12 cellular contexts compared by ENCODE assay signal in genomic region chr3:25156526-25157075, GRCh38.
DNase-seq lines count a peak whose midpoint lies in the region; ATAC-seq and TF ChIP-seq lines count a peak whose summit lies in the region.
"Had no signal": no experiment of that assay in that cellular context is flagged by ENCODE, and none has a peak within 500 bp of the region (broad histone marks: within the 10 kb centered on the region; RNA-seq: fewer than 3 reads in every experiment).

No MANE protein-coding gene starts in this region.

- H3K4me3 ChIP-seq in AG10803 (ENCODE audit: low read length) (no peak overlapping the region), fibroblast of the aortic adventitia (ENCODE audit: low read depth, low read length) (no peak overlapping the region), neuron (ENCODE audit: low read length) (peak overlapping the region; percentile 6)
- H3K4me3 ChIP-seq: SK-N-MC had no signal

- DNase-seq in AG10803 (ENCODE audit: low read depth) (peak; percentile 74), RPMI7951 (ENCODE audit: low read depth) (peak; percentile 88), fibroblast of the aortic adventitia (ENCODE audit: low read depth) (peak; percentile 49), COR-L47 (lab: John Stamatoyannopoulos, UW) (no peak), hippocampal formation (lab: John Stamatoyannopoulos, UW) (no peak), putamen (ENCODE audit: low spot score) (no peak)
- DNase-seq: CD4-positive, CD25-positive, alpha-beta regulatory T cell; stimulated activated CD4-positive, alpha-beta T cell treated with anti-CD3 and anti-CD28 coated beads, Interleukin-2, amount 100 ng/mL, for 48 hours had no signal

- no peak for ATAC-seq in GM18861 (IDR thresholded peaks at IDR 0.05; ENCODE audit: unreplicated experiment)
- ATAC-seq: activated T-helper 17 cell treated with anti-CD3 and anti-CD28 coated beads, Interleukin-2, amount 50 U/mL, for 72 hours had no signal

- H3K4me1 ChIP-seq in neuron (ENCODE audit: insufficient read depth, low read length): peaks cover 50% of the 10 kb centered on the region

- H3K27me3 ChIP-seq in neuron (ENCODE audit: insufficient read depth, low read length): no peaks in the 10 kb centered on the region

- no peaks in the 10 kb centered on the region for H3K9me3 ChIP-seq in neuron (ENCODE audit: low read length)

- H2AFZ ChIP-seq in neuron (ENCODE audit: low read depth, low read length): no peak overlapping the region

- H3K36me3 ChIP-seq in neuron (ENCODE audit: insufficient read depth, low read length): no peaks in the 10 kb centered on the region

- TF ChIP-seq CTCF in AG10803 (conservative IDR thresholded peaks at IDR 0.05; ENCODE audit: low read length): no peak
- TF ChIP-seq CTCF in fibroblast of the aortic adventitia (IDR thresholded peaks at IDR 0.05; ENCODE audit: insufficient read depth, low read length): no peak

Comparison
In these comparisons a context has a peak if more than half of its experiments do, and no peak if none do; other contexts are left out.
1. DNase-seq: peak in AG10803 (single experiment), RPMI7951 (single experiment) and fibroblast of the aortic adventitia (single experiment); none in COR-L47 (single experiment), hippocampal formation (0 of 2) and putamen (single experiment).